8 cellular contexts compared by ENCODE assay signal in genomic region chr17:6556121-6557039, GRCh38. TPM values are rescaled to one million over a fixed set of nuclear protein-coding genes. Genes with fewer than 3 reads are reported as not detected.
DNase-seq lines count a peak whose midpoint lies in the region; ATAC-seq and TF ChIP-seq lines count a peak whose summit lies in the region.

Gene PITPNM3 (minus strand): TSS chr17:6556555. CDS start chr17:6556406, 149 bp downstream.

- H2AK5ac ChIP-seq in mesenchymal stem cell (ENCODE audit: low read length, severe bottlenecking), result no peak within 1 kb of the TSS

- H2BK15ac ChIP-seq in mesenchymal stem cell (ENCODE audit: low read depth, poor library complexity, severe bottlenecking), result no peak within 1 kb of the TSS

- H3K4me1 ChIP-seq in mesenchymal stem cell (ENCODE audit: control insufficient read depth, insufficient read depth, low read depth, low read length) (peaks cover 19% of the 10 kb centered on the region), upper lobe of left lung (peaks cover 12 to 39% (median 25%) of the 10 kb centered on the region in 4 donors)

- H4K8ac ChIP-seq in mesenchymal stem cell (ENCODE audit: low read length), result no peak within 1 kb of the TSS

- ATAC-seq in Right ventricle myocardium superior (ENCODE audit: poor library complexity), result peak; percentile 34
- peak in 1 of 2 donors; percentile 35 for ATAC-seq in upper lobe of left lung (ENCODE audit: low FRiP score in 2 of 2)
- no peak for ATAC-seq in GM21529 (IDR thresholded peaks at IDR 0.05; ENCODE audit: unreplicated experiment)

- peak within 1 kb of the TSS in 1 of 2 experiments; percentile 91 for H3K23ac ChIP-seq in mesenchymal stem cell (ENCODE audit: low read length in 2 of 2)

- intact Hi-C loops in Right ventricle myocardium superior (cut with DNase I) (loop anchor here (10.0 kb wide), 1 partner anchor 82 kb away; no protein-coding TSS in a partner anchor), cardiac septum (cut with DNase I) (loop anchor here (10.0 kb wide), 1 partner anchor 82 kb away; no protein-coding TSS in a partner anchor)

- peak in 1 of 4 donors; percentile 40 for TF ChIP-seq POLR2A in upper lobe of left lung (IDR thresholded peaks at IDR 0.05)

- H2BK12ac ChIP-seq in mesenchymal stem cell (ENCODE audit: low read length in 2 of 2), result no peak within 1 kb of the TSS

- no peak within 1 kb of the TSS for H3K4ac ChIP-seq in mesenchymal stem cell (ENCODE audit: low read depth in 1 of 2, low read length in 2 of 2)

- H3K27me3 ChIP-seq in mesenchymal stem cell (ENCODE audit: control insufficient read depth in 1 of 2, insufficient read depth in 1 of 2, low read length in 2 of 2) (peaks cover 39 to 64% of the 10 kb centered on the region in 2 experiments), upper lobe of left lung (peaks cover 0 to 8% (median 4%) of the 10 kb centered on the region in 4 donors)

- H2BK120ac ChIP-seq in mesenchymal stem cell (ENCODE audit: low read depth, low read length), result peak within 1 kb of the TSS; percentile 50

- no peak for TF ChIP-seq CTCF in choroid plexus epithelial cell (conservative IDR thresholded peaks at IDR 0.05; ENCODE audit: low read depth, low read length)
- TF ChIP-seq CTCF in upper lobe of left lung (IDR thresholded peaks at IDR 0.05), result no peak

- no peak within 1 kb of the TSS for H2BK5ac ChIP-seq in mesenchymal stem cell (ENCODE audit: low read depth, low read length, poor library complexity, severe bottlenecking)

- no peak within 1 kb of the TSS for H2AFZ ChIP-seq in mesenchymal stem cell (ENCODE audit: low read depth, low read length)

- peak within 1 kb of the TSS; percentile 87 for H3K4me2 ChIP-seq in mesenchymal stem cell (ENCODE audit: low read length, poor library complexity, severe bottlenecking)

- H3K27ac ChIP-seq in mesenchymal stem cell (ENCODE audit: low read length, poor library complexity, severe bottlenecking) (no peak within 1 kb of the TSS), upper lobe of left lung (peak within 1 kb of the TSS; percentile 35 to 83 (median 72))

- H3K4me3 ChIP-seq in choroid plexus epithelial cell (ENCODE audit: low read depth, low read length) (peak within 1 kb of the TSS; percentile 51), mesenchymal stem cell (ENCODE audit: insufficient read depth in 1 of 2, low read depth in 1 of 2, low read length in 2 of 2) (peak within 1 kb of the TSS; percentile 58 to 59), upper lobe of left lung (peak within 1 kb of the TSS; percentile 15 to 66 (median 63))

- no peak for TF ChIP-seq EP300 in upper lobe of left lung (IDR thresholded peaks at IDR 0.05)

- H3K79me1 ChIP-seq in mesenchymal stem cell (replicated peaks; ENCODE audit: low read length, poor library complexity, severe bottlenecking), result no peaks in the 10 kb centered on the region

- no peak within 1 kb of the TSS for H4K91ac ChIP-seq in mesenchymal stem cell (ENCODE audit: low read length)

- H3K14ac ChIP-seq in mesenchymal stem cell (ENCODE audit: low read length in 2 of 2), result peak within 1 kb of the TSS in 1 of 2 experiments; percentile 50

- WGBS in mesenchymal stem cell, result 3% methylated on average over 51 of the region's 122 CpGs
- 5 to 14% methylated on average over 13 to 35 of the region's 122 CpGs for WGBS in upper lobe of left lung, 2 donors

- H3K9me3 ChIP-seq in mesenchymal stem cell (ENCODE audit: control insufficient read depth, low read length), result no peaks in the 10 kb centered on the region
- no peaks in the 10 kb centered on the region for H3K9me3 ChIP-seq in upper lobe of left lung

- H3K36me3 ChIP-seq in mesenchymal stem cell (ENCODE audit: control insufficient read depth in 1 of 2, insufficient read depth in 2 of 2, low read depth in 1 of 2, low read length in 2 of 2), result no peaks in the 10 kb centered on the region
- no peaks in the 10 kb centered on the region for H3K36me3 ChIP-seq in upper lobe of left lung

- DNase-seq in Right ventricle myocardium superior (no peak), cardiac septum (ENCODE audit: low spot score) (no peak), choroid plexus epithelial cell (ENCODE audit: low read depth) (no peak), mesenchymal stem cell (peak; percentile 18), upper lobe of left lung (peak; percentile 59 to 89), NCI-H446 treated with DMSO at 0.1 percent for 48 hours (lab: John Stamatoyannopoulos, UW) (no peak), islet precursor cell (no peak)

- H3K9ac ChIP-seq in mesenchymal stem cell (ENCODE audit: low read length), result peak within 1 kb of the TSS; percentile 26

- H3K18ac ChIP-seq in mesenchymal stem cell (ENCODE audit: low read depth in 1 of 2, low read length in 2 of 2), result no peak within 1 kb of the TSS

RNA-seq across cellular contexts. Expression of gene PITPNM3, which starts in this region (rescaled TPM):
- total RNA-seq in Right ventricle myocardium superior (0.27 TPM), cardiac septum (0.57 TPM), upper lobe of left lung (10 to 100 TPM; 10.3 to 16.3 (median 12.5) TPM)
- 0.26 TPM for polyA plus RNA-seq in mesenchymal stem cell (2013, experiment 1 of 2)
- polyA plus RNA-seq in mesenchymal stem cell (2013, experiment 2 of 2), result 0.25 TPM

Comparison
In these comparisons a context has a peak if more than half of its experiments do, and no peak if none do; other contexts are left out.
1. Peak in ATAC-seq in Right ventricle myocardium superior; RNA of the gene not detected or under 1 TPM.
2. DNase-seq: peak in mesenchymal stem cell (single experiment) and upper lobe of left lung (2 of 2); none in Right ventricle myocardium superior (single experiment), cardiac septum (single experiment), choroid plexus epithelial cell (single experiment), NCI-H446 treated with DMSO at 0.1 percent for 48 hours (single experiment) and islet precursor cell (single experiment).
3. Peak in every context shown above with its lines, with median percentiles within 50 percentile points of each other: H3K4me3 ChIP-seq.